ENCODE assay signal across 26 cellular contexts in the genomic region with DNA sequence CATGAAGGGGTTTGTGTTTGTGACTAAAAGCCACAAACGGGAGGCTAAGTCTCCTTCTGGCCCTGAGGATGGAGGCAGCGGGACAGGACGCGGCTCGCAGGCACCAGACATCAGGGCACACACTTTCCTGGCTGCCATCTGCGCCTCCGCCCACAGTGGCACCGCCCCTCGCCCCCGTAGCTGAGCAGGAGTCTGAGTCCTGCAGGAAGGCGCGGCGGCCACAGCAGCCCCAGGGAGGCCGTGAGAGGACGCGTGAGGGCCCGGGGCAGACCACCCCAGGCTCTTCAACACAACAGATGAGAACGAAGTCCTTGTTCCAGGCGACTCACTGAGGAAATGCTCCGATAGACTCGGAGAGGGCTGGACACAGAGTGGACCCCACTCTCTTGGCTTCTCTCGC. TPM values are rescaled to one million over a fixed set of nuclear protein-coding genes. Genes with fewer than 3 reads are reported as not detected.
"Had no signal": no experiment of that assay in that cellular context is flagged by ENCODE, and none has a peak within 500 bp of the region (broad histone marks: within the 10 kb centered on the region; RNA-seq: fewer than 3 reads in every experiment).

No MANE protein-coding gene starts in this region.

- H3K9me3 ChIP-seq: stomach, suprapubic skin, testis, thoracic aorta, thyroid gland, tibial artery, tibial nerve, transverse colon, upper lobe of left lung, upper lobe of right lung, uterus, vagina had no signal

- DNase-seq: stimulated activated CD4-positive, alpha-beta T cell treated with anti-CD3 and anti-CD28 coated beads, Interleukin-2, amount 100 ng/mL, for 48 hours; stimulated activated CD4-positive, alpha-beta T cell treated with anti-CD3 and anti-CD28 coated beads, Interleukin-4, amount 100 ng/mL, for 1 hour; stimulated activated CD4-positive, alpha-beta T cell treated with anti-CD3 and anti-CD28 coated beads, Interleukin-4, amount 100 ng/mL, for 24 hours; stimulated activated CD4-positive, alpha-beta T cell treated with anti-CD3 and anti-CD28 coated beads, Interleukin-4, amount 100 ng/mL, for 4 hours; stimulated activated CD8-positive, alpha-beta memory T cell treated with anti-CD3 and anti-CD28 coated beads, Interleukin-4, amount 100 ng/mL, for 48 hours; stimulated activated naive B cell treated with anti-CD40 and anti-IgM and Interleukin-4, amounts not matched to agents 10 μg/mL and 1 μg/mL and 100 μg/mL, for 72 hours; stimulated activated naive CD4-positive, alpha-beta T cell; stimulated activated naive CD4-positive, alpha-beta T cell treated with Interleukin-2 at 50 U/mL for 16 hours; stimulated activated naive CD8-positive, alpha-beta T cell treated with anti-CD3 and anti-CD28 coated beads, Interleukin-15, amount 100 ng/mL, for 72 hours; stimulated activated naive CD8-positive, alpha-beta T cell treated with anti-CD3 and anti-CD28 coated beads, Interleukin-15, Interleukin-2, amounts not matched to agents 100 U/mL and 50 U/mL, for 24 hours; stomach; substantia nigra; testis; thyroid gland; tibial artery; transverse colon; trophoblast cell; upper lobe of right lung; uterus had no signal

- ATAC-seq: stimulated activated effector memory CD8-positive, alpha-beta T cell treated with anti-CD3 and anti-CD28 coated beads, Interleukin-12 subunit alpha, Interleukin-12 subunit beta, amount 100 ng/mL, for 72 hours; stimulated activated memory B cell treated with anti-CD40 and anti-IgM and Interleukin-4, amounts not matched to agents 10 μg/mL and 1 μg/mL and 100 μg/mL, for 72 hours; stimulated activated naive B cell treated with anti-CD40 and anti-IgM and Interleukin-4, amounts not matched to agents 10 μg/mL and 1 μg/mL and 100 μg/mL, for 72 hours; stimulated activated naive CD8-positive, alpha-beta T cell treated with anti-CD3 and anti-CD28 coated beads, Interleukin-15, amount 100 ng/mL, for 72 hours; stimulated activated naive CD8-positive, alpha-beta T cell treated with anti-CD3 and anti-CD28 coated beads, Interleukin-15, Interleukin-2, amounts not matched to agents 100 U/mL and 50 U/mL, for 24 hours; upper lobe of right lung had no signal

- H3K27ac ChIP-seq: stomach, suprapubic skin, testis, thoracic aorta, thyroid gland, tibial artery, tibial nerve, transverse colon, upper lobe of left lung, upper lobe of right lung, uterus, vagina had no signal

- H3K4me3 ChIP-seq: stomach, suprapubic skin, testis, thoracic aorta, thyroid gland, tibial artery, tibial nerve, transverse colon, upper lobe of left lung, upper lobe of right lung, uterus, vagina had no signal

- H3K4me1 ChIP-seq: stomach, suprapubic skin, testis, thyroid gland, tibial artery, tibial nerve, transverse colon, upper lobe of left lung, upper lobe of right lung, uterus, vagina had no signal

- H3K36me3 ChIP-seq: stomach, suprapubic skin, thoracic aorta, thyroid gland, tibial artery, tibial nerve, transverse colon, upper lobe of left lung, upper lobe of right lung, uterus, vagina had no signal

- H3K27me3 ChIP-seq: testis, thyroid gland, uterus, vagina had no signal

RNA-seq across cellular contexts. Expression of gene ADGRA1, which starts 6.6 kb away (rescaled TPM):
- polyA plus RNA-seq: stomach had no signal
